In the genomic region with DNA sequence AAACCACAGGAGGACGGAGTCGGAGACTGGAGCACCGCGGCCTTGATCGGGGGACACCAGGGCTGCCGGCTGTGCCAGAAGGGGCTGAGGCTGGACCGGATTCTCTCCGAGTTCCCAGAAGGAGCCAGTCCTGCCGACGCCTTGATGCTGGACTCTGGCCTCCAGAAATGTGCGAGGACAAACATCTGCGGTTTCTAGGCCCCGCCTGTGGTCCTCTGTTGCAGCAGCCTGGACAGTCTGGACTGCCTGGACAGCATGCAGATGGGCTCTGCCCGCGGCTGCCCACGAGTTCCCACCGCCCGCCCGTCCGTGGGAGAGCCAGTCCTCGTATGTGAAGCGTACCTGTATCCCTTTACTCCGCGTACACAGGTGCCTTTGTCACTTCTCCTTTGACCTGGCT, we compare ENCODE assay signal across 12 cellular contexts. TPM values are rescaled to one million over a fixed set of nuclear protein-coding genes. Genes with fewer than 3 reads are reported as not detected.
"Had no signal": no experiment of that assay in that cellular context is flagged by ENCODE, and none has a peak within 500 bp of the region (broad histone marks: within the 10 kb centered on the region; RNA-seq: fewer than 3 reads in every experiment).

No MANE protein-coding gene starts in this region.

RNA-seq across cellular contexts. Expression of gene DNMT3L, which starts 55.5 kb away (rescaled TPM):
- total RNA-seq: activated B cell treated with CpG ODN at 0.5 μM for 24 hours; activated CD8-positive, alpha-beta T cell treated with anti-CD3 and anti-CD28 coated beads for 36 hours; activated T-cell treated with anti-CD3 and anti-CD28 coated beads, Interleukin-2, amount 50 U/mL, for 4 hours; activated T-helper 17 cell treated with anti-CD3 and anti-CD28 coated beads, Interleukin-2, amount 50 U/mL, for 72 hours; astrocyte; chondrocyte; dermis blood vessel endothelial cell; esophagus muscularis mucosa; foreskin keratinocyte; gastrocnemius medialis; T-helper 17 cell had no signal
- polyA plus RNA-seq: adipose tissue, foreskin keratinocyte had no signal
